8 cellular contexts compared by ENCODE assay signal in genomic region chr6:15323611-15324010, GRCh38.
DNase-seq lines count a peak whose midpoint lies in the region; ATAC-seq, FAIRE-seq and TF ChIP-seq lines count a peak whose summit lies in the region.
"Not testable (repeated sequence)": the region's sequence is repeated elsewhere in the genome, so short reads cannot be mapped to it uniquely, and the experiment has no call there.

No MANE protein-coding gene starts in this region.

- in situ Hi-C loops in GM12878 (cut with MboI) = not testable (repeated sequence)

- peaks cover 97% of the 10 kb centered on the region for H3K79me2 ChIP-seq in GM12878 (ENCODE audit: control insufficient read depth, insufficient read depth, low read length)

- not testable (repeated sequence) for TF ChIP-seq CTCF in Caco-2 (IDR thresholded peaks at IDR 0.05; ENCODE audit: insufficient read depth in 1 of 2, low read depth in 1 of 2, low read length in 1 of 2, severe bottlenecking in 1 of 2, unreplicated experiment in 1 of 2); Peyer's patch (IDR thresholded peaks at IDR 0.05); GM12878 (IDR thresholded peaks at IDR 0.05 in 2 of 3, conservative IDR thresholded peaks at IDR 0.05 in 1 of 3; ENCODE audit: control insufficient read depth in 2 of 3, extremely low read depth in 1 of 3, insufficient read depth in 1 of 3, low read depth in 3 of 3, low read length in 3 of 3); type B pancreatic cell (conservative IDR thresholded peaks at IDR 0.05)

- H2AFZ ChIP-seq in GM12878 (ENCODE audit: control insufficient read depth, low read depth, low read length) = not testable (repeated sequence)

- not testable (repeated sequence) for H4K20me1 ChIP-seq in GM12878 (ENCODE audit: control insufficient read depth, insufficient read depth)

- H3K4me1 Mint-ChIP-seq in Caco-2 (ENCODE audit: low read depth, unreplicated experiment) (peaks cover 19% of the 10 kb centered on the region), immature natural killer cell (peaks cover 80 to 87% of the 10 kb centered on the region in 2 donors), type B pancreatic cell (ENCODE audit: unreplicated experiment) (peaks cover 67% of the 10 kb centered on the region)
- H3K4me1 Mint-ChIP-seq in activated CD4-positive, alpha-beta T cell treated with anti-CD3 and anti-CD28 coated beads, Interleukin-2, amount 10 ng/mL, durations not matched to agents 24 days and 14 days = peaks cover 71% of the 10 kb centered on the region
- peaks cover 74% of the 10 kb centered on the region for H3K4me1 Mint-ChIP-seq in activated T-helper 2 cell treated with anti-CD3 and anti-CD28 coated beads, Interferon-gamma antibody, Interleukin-2, Interleukin-4, amounts not matched to agents 10 μg/mL and 5 μg/mL and 100 μg/mL, durations not matched to agents 14 hours and 24 hours and 36 hours (ENCODE audit: low read depth)

- POLR2A ChIA-PET in Caco-2 (lab: Charles Lee) = not testable (repeated sequence)
- POLR2A ChIA-PET in GM12878 (lab: Charles Lee) = interaction anchor here (0.5 to 1.1 kb wide), 7 partner anchors 11 to 77 kb away, joined by 3 to 4 read pairs (median 3); no protein-coding TSS in a partner anchor

- WGBS in GM12878 (ENCODE audit: insufficient coverage, insufficient replicate concordance, low lambda C conversion rate, missing lambda C conversion rate) = 97% methylated on average over 11 of the region's 11 CpGs

- DNase-seq in Caco-2; Peyer's patch; activated CD4-positive, alpha-beta T cell treated with anti-CD3 and anti-CD28 coated beads, Interleukin-2, amount 10 ng/mL, durations not matched to agents 24 days and 14 days; activated T-helper 2 cell treated with anti-CD3 and anti-CD28 coated beads, Interferon-gamma antibody, Interleukin-2, Interleukin-4, amounts not matched to agents 10 μg/mL and 5 μg/mL and 100 μg/mL, durations not matched to agents 14 hours and 24 hours and 36 hours (ENCODE audit: low spot score); GM12878 (ENCODE audit: low read depth, low spot score); immature natural killer cell; type B pancreatic cell (ENCODE audit: extremely low spot score, unreplicated experiment): not testable (repeated sequence)

- not testable (repeated sequence) for H3K36me3 ChIP-seq in Caco-2 (ENCODE audit: control insufficient read depth, insufficient read depth, low read length); Peyer's patch; GM12878 (ENCODE audit: control insufficient read depth in 2 of 2, insufficient read depth in 2 of 2, low read length in 1 of 2)

- SMC1A ChIA-PET in GM12878 (lab: Charles Lee; ENCODE audit: uncharacterized antibody, unreplicated experiment) = interaction anchor here (1.0 to 13.2 kb wide), 11 partner anchors 19 to 1214 kb away, joined by 3 to 301 read pairs (median 4); partner anchors contain the start of gene JARID2

- not testable (repeated sequence) for ATAC-seq in GM12878

- not testable (repeated sequence) for H3K27me3 Mint-ChIP-seq in Caco-2 (ENCODE audit: insufficient read depth, unreplicated experiment); activated CD4-positive, alpha-beta T cell treated with anti-CD3 and anti-CD28 coated beads, Interleukin-2, amount 10 ng/mL, durations not matched to agents 24 days and 14 days; activated T-helper 2 cell treated with anti-CD3 and anti-CD28 coated beads, Interferon-gamma antibody, Interleukin-2, Interleukin-4, amounts not matched to agents 10 μg/mL and 5 μg/mL and 100 μg/mL, durations not matched to agents 14 hours and 24 hours and 36 hours (ENCODE audit: low read depth); immature natural killer cell (ENCODE audit: low read depth in 3 of 3); type B pancreatic cell

- H3K27ac ChIP-seq in Peyer's patch (peak overlapping the region in 3 of 4 donors; percentile 26 to 56 (median 53)), GM12878 (ENCODE audit: control insufficient read depth, insufficient read depth) (peak overlapping the region; percentile 78), skin epidermis (peak overlapping the region in 13 of 21 experiments; percentile 0 to 76 (median 54))

- H3K27ac Mint-ChIP-seq in Caco-2 (ENCODE audit: unreplicated experiment) (peak overlapping the region; percentile 7), immature natural killer cell (peak overlapping the region in 4 of 6 donors; percentile 3 to 77 (median 22)), type B pancreatic cell (peak overlapping the region; percentile 65)
- H3K27ac Mint-ChIP-seq in activated CD4-positive, alpha-beta T cell treated with anti-CD3 and anti-CD28 coated beads, Interleukin-2, amount 10 ng/mL, durations not matched to agents 24 days and 14 days = peak overlapping the region; percentile 38
- H3K27ac Mint-ChIP-seq in activated T-helper 2 cell treated with anti-CD3 and anti-CD28 coated beads, Interferon-gamma antibody, Interleukin-2, Interleukin-4, amounts not matched to agents 10 μg/mL and 5 μg/mL and 100 μg/mL, durations not matched to agents 14 hours and 24 hours and 36 hours = peak overlapping the region; percentile 68

- H3K36me3 Mint-ChIP-seq in Caco-2 (ENCODE audit: insufficient read depth, unreplicated experiment); immature natural killer cell; type B pancreatic cell: not testable (repeated sequence)
- H3K36me3 Mint-ChIP-seq in activated CD4-positive, alpha-beta T cell treated with anti-CD3 and anti-CD28 coated beads, Interleukin-2, amount 10 ng/mL, durations not matched to agents 24 days and 14 days (ENCODE audit: low read depth) = peaks cover 44% of the 10 kb centered on the region
- peaks cover 55% of the 10 kb centered on the region for H3K36me3 Mint-ChIP-seq in activated T-helper 2 cell treated with anti-CD3 and anti-CD28 coated beads, Interferon-gamma antibody, Interleukin-2, Interleukin-4, amounts not matched to agents 10 μg/mL and 5 μg/mL and 100 μg/mL, durations not matched to agents 14 hours and 24 hours and 36 hours (ENCODE audit: low read depth)

- H3K9me3 Mint-ChIP-seq in Caco-2 (ENCODE audit: unreplicated experiment); activated CD4-positive, alpha-beta T cell treated with anti-CD3 and anti-CD28 coated beads, Interleukin-2, amount 10 ng/mL, durations not matched to agents 24 days and 14 days; activated T-helper 2 cell treated with anti-CD3 and anti-CD28 coated beads, Interferon-gamma antibody, Interleukin-2, Interleukin-4, amounts not matched to agents 10 μg/mL and 5 μg/mL and 100 μg/mL, durations not matched to agents 14 hours and 24 hours and 36 hours; immature natural killer cell; type B pancreatic cell: not testable (repeated sequence)

- H3K4me3 ChIP-seq in Caco-2 (ENCODE audit: low read depth, low read length); Peyer's patch; skin epidermis: not testable (repeated sequence)
- H3K4me3 ChIP-seq in GM12878 = peak overlapping the region; percentile 36; the same call in 1 of the 2 replicates

- peak overlapping the region; percentile 49; the same call in 1 of the 2 replicates for H3K9ac ChIP-seq in GM12878 (ENCODE audit: control insufficient read depth, insufficient read depth, low read length)

- TF ChIP-seq POLR2A in Peyer's patch (IDR thresholded peaks at IDR 0.05); GM12878 (IDR thresholded peaks at IDR 0.05; ENCODE audit: low read depth, low read length): not testable (repeated sequence)

- intact Hi-C loops in Caco-2 (cut with micrococcal nuclease; ENCODE audit: unreplicated experiment); activated CD4-positive, alpha-beta T cell treated with anti-CD3 and anti-CD28 coated beads, Interleukin-2, amount 10 ng/mL, durations not matched to agents 24 days and 14 days (cut with micrococcal nuclease); activated T-helper 2 cell treated with anti-CD3 and anti-CD28 coated beads, Interferon-gamma antibody, Interleukin-2, Interleukin-4, amounts not matched to agents 10 μg/mL and 5 μg/mL and 100 μg/mL, durations not matched to agents 14 hours and 24 hours and 36 hours (cut with micrococcal nuclease): not testable (repeated sequence)
- intact Hi-C loops in GM12878 (cut with micrococcal nuclease; ENCODE audit: unreplicated experiment) = loop anchor here (2.0 to 10.0 kb wide), 2 partner anchors 19 to 301 kb away; no protein-coding TSS in a partner anchor

- peak overlapping the region; percentile 72 for H3K4me2 ChIP-seq in GM12878 (ENCODE audit: control insufficient read depth, insufficient read depth)

- not testable (repeated sequence) for TF ChIP-seq EP300 in GM12878 (IDR thresholded peaks at IDR 0.05; ENCODE audit: borderline replicate concordance in 1 of 2, control insufficient read depth in 1 of 2, low read depth in 2 of 2, low read length in 2 of 2)

- not testable (repeated sequence) for H3K27me3 ChIP-seq in Caco-2 (replicated peaks; ENCODE audit: control insufficient read depth, insufficient read depth, low read length); Peyer's patch; GM12878 (replicated peaks in 1 of 2; ENCODE audit: control insufficient read depth in 2 of 2, insufficient read depth in 2 of 2, low read length in 1 of 2)

- H3K4me3 Mint-ChIP-seq in Caco-2 (ENCODE audit: unreplicated experiment); activated T-helper 2 cell treated with anti-CD3 and anti-CD28 coated beads, Interferon-gamma antibody, Interleukin-2, Interleukin-4, amounts not matched to agents 10 μg/mL and 5 μg/mL and 100 μg/mL, durations not matched to agents 14 hours and 24 hours and 36 hours (ENCODE audit: low read depth); immature natural killer cell; type B pancreatic cell: not testable (repeated sequence)
- peak overlapping the region; percentile 4 for H3K4me3 Mint-ChIP-seq in activated CD4-positive, alpha-beta T cell treated with anti-CD3 and anti-CD28 coated beads, Interleukin-2, amount 10 ng/mL, durations not matched to agents 24 days and 14 days

- CTCF ChIA-PET in Caco-2 (lab: Charles Lee) = not testable (repeated sequence)
- CTCF ChIA-PET in GM12878 (lab: Yijun Ruan, JAX) = interaction anchor here (0.9 to 14.2 kb wide), 3 partner anchors 25 to 70 kb away, joined by 3 to 146 read pairs (median 40); no protein-coding TSS in a partner anchor

- peaks cover 13% of the 10 kb centered on the region for H3K4me1 ChIP-seq in Caco-2
- peaks cover 0 to 28% (median 4%) of the 10 kb centered on the region in 4 donors for H3K4me1 ChIP-seq in Peyer's patch
- peaks cover 63% of the 10 kb centered on the region for H3K4me1 ChIP-seq in GM12878 (ENCODE audit: control insufficient read depth, insufficient read depth, low read length)

- RAD21 ChIA-PET in GM12878 (lab: Charles Lee; ENCODE audit: unreplicated experiment) = interaction anchor here (0.6 to 9.3 kb wide), 11 partner anchors 7 to 743 kb away, joined by 3 to 75 read pairs (median 10); no protein-coding TSS in a partner anchor

- BruUV-seq in Caco-2 (replicated peaks; lab: Mats Ljungman, UMichigan); GM12878 (replicated peaks; lab: Mats Ljungman, UMichigan): not testable (repeated sequence)

- not testable (repeated sequence) for H3K9me3 ChIP-seq in Caco-2; Peyer's patch; GM12878 (replicated peaks; ENCODE audit: control insufficient read depth, insufficient read depth, low read length)

- TF ChIP-seq RAD21 in GM12878 (IDR thresholded peaks at IDR 0.05; ENCODE audit: insufficient read depth, low read depth, low read length) = not testable (repeated sequence)

- FAIRE-seq in GM12878 (lab: Jason Lieb, UNC) = not testable (repeated sequence)

Comparison
In these comparisons a context has a peak if more than half of its experiments do, and no peak if none do; other contexts are left out.
1. H3K27ac Mint-ChIP-seq: peak in every context shown above with its lines; median percentile 68 in activated T-helper 2 cell treated with anti-CD3 and anti-CD28 coated beads, Interferon-gamma antibody, Interleukin-2, Interleukin-4, amounts not matched to agents 10 μg/mL and 5 μg/mL and 100 μg/mL, durations not matched to agents 14 hours and 24 hours and 36 hours; 65 in type B pancreatic cell; 38 in activated CD4-positive, alpha-beta T cell treated with anti-CD3 and anti-CD28 coated beads, Interleukin-2, amount 10 ng/mL, durations not matched to agents 24 days and 14 days; 22 in immature natural killer cell; 7 in Caco-2.